8 cellular contexts compared by ENCODE assay signal in the genomic region with DNA sequence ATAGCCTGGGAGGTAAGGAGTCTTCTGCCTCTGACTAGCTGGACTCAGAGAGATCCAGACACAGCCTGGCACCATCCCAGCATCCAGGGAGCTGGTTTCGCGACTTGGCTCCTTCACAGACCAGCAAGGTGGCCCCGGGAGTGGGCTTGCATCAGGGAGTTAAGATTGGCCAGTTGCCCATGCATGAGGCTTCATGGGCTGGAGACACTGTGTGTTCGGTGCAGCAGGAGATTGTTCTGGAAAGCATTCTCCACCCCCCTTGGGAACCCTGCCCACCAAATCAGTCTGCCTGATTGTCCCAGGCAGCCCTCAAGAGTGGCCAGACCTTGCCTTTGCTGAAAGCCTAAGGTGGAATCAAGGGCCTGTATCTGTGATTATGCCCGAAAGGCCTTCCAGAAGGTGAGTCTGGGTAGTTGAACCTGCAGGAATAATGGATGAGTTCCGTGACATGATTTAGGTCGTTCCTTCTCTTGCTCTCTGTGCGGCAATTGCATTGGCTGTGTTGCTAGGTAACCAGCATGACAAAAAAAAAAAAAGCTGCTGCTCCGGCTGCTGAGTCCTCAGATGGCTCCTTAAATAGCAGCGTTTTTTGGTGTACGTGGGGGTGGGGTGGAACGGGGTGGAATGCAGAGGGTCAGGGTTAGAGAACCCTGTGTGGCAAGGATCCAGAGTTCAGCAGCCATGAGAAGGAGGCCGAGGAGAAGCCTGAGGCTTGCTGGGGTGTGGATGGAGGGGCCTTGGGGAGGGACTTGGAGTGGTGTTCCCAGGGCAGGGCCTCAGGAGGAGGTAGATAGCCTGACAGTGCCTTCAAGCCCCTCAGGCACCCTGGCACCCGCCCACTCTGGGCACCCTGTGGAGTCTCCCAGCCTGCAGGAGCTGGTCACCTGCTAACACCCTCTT.
A peak's percentile ranks its signal among the peaks of the same experiment; 100 is the strongest.
DNase-seq lines count a peak whose midpoint lies in the region; ATAC-seq and TF ChIP-seq lines count a peak whose summit lies in the region.

No MANE protein-coding gene starts in this region.

- H3K9me3 ChIP-seq in esophagus squamous epithelium, result no peaks in the 10 kb centered on the region

- H3K36me3 ChIP-seq in esophagus squamous epithelium, result peaks cover 19 to 89% (median 20%) of the 10 kb centered on the region in 3 donors

- H3K27ac ChIP-seq in esophagus squamous epithelium, result peak overlapping the region; percentile 40 to 84 (median 80)

- 59 to 77% methylated on average over 10 to 12 of the region's 14 CpGs for WGBS in esophagus squamous epithelium, 2 donors

- intact Hi-C loops in esophagus squamous epithelium (cut with DNase I), result no loop called here

- POLR2A ChIA-PET in HEK293T (lab: Yijun Ruan, JAX), result no interaction called here

- TF ChIP-seq POLR2A in esophagus squamous epithelium (IDR thresholded peaks at IDR 0.05), result no peak

- H3K27me3 ChIP-seq in esophagus squamous epithelium, result no peaks in the 10 kb centered on the region

- ATAC-seq in HG02970 (IDR thresholded peaks at IDR 0.05; ENCODE audit: low FRiP score, unreplicated experiment), result no peak

- DNase-seq in Ammon's horn (ENCODE audit: low spot score) (peak; percentile 70), NCI-H2171 (lab: John Stamatoyannopoulos, UW) (peak; percentile 87), esophagus squamous epithelium (lab: John Stamatoyannopoulos, UW) (no peak), myocyte (ENCODE audit: low read depth) (peak; percentile 84), GDM1 (lab: John Stamatoyannopoulos, UW) (no peak), HEK293T (ENCODE audit: extremely low spot score) (no peak)
- DNase-seq in stimulated activated CD4-positive, alpha-beta T cell treated with anti-CD3 and anti-CD28 coated beads, Interleukin-4, amount 100 ng/mL, for 4 hours, result no peak

- CTCF ChIA-PET in HEK293T (lab: Yijun Ruan, JAX), result no interaction called here

- TF ChIP-seq CTCF in esophagus squamous epithelium (IDR thresholded peaks at IDR 0.05), result no peak

- H3K4me1 ChIP-seq in esophagus squamous epithelium, result peaks cover 0 to 44% (median 10%) of the 10 kb centered on the region in 3 donors

- H3K4me3 ChIP-seq in esophagus squamous epithelium, result no peak overlapping the region

TF ChIP-seq in HEK293T, 16 proteins besides CTCF, POLR2A, EP300 and RAD21:
- TF ChIP-seq ARNT (IDR thresholded peaks at IDR 0.05), result no peak
- TF ChIP-seq, protein P1, sequence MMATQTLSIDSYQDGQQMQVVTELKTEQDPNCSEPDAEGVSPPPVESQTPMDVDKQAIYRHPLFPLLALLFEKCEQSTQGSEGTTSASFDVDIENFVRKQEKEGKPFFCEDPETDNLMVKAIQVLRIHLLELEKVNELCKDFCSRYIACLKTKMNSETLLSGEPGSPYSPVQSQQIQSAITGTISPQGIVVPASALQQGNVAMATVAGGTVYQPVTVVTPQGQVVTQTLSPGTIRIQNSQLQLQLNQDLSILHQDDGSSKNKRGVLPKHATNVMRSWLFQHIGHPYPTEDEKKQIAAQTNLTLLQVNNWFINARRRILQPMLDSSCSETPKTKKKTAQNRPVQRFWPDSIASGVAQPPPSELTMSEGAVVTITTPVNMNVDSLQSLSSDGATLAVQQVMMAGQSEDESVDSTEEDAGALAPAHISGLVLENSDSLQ (IDR thresholded peaks at IDR 0.05), result no peak
- no peak for TF ChIP-seq SP1 (IDR thresholded peaks at IDR 0.05)
- TF ChIP-seq TARDBP (IDR thresholded peaks at IDR 0.05), result no peak
- TF ChIP-seq FOXA1 (IDR thresholded peaks at IDR 0.05), result no peak
- no peak for TF ChIP-seq ELF4 (IDR thresholded peaks at IDR 0.05)
- TF ChIP-seq NFRKB (IDR thresholded peaks at IDR 0.05), result no peak
- TF ChIP-seq CTBP1 (IDR thresholded peaks at IDR 0.05; ENCODE audit: borderline replicate concordance), result no peak
- no peak for TF ChIP-seq FOXM1 (IDR thresholded peaks at IDR 0.05; ENCODE audit: borderline replicate concordance)
- TF ChIP-seq LEF1 (IDR thresholded peaks at IDR 0.05; ENCODE audit: borderline replicate concordance), result no peak
- no peak for TF ChIP-seq FOXK2 (IDR thresholded peaks at IDR 0.05)
- TF ChIP-seq L3MBTL2 (conservative IDR thresholded peaks at IDR 0.05), result no peak
- TF ChIP-seq ZNF384 (IDR thresholded peaks at IDR 0.05), result no peak
- no peak for TF ChIP-seq BHLHE40 (IDR thresholded peaks at IDR 0.05; ENCODE audit: borderline replicate concordance)

Comparison
In these comparisons a context has a peak if more than half of its experiments do, and no peak if none do; other contexts are left out.
1. DNase-seq: peak in Ammon's horn (single experiment), NCI-H2171 (single experiment) and myocyte (single experiment); none in esophagus squamous epithelium (single experiment), stimulated activated CD4-positive, alpha-beta T cell treated with anti-CD3 and anti-CD28 coated beads, Interleukin-4, amount 100 ng/mL, for 4 hours (0 of 2), GDM1 (single experiment) and HEK293T (single experiment).